8 cellular contexts compared by ENCODE assay signal in genomic region chr13:27339299-27339698, GRCh38.
DNase-seq lines count a peak whose midpoint lies in the region; ATAC-seq and TF ChIP-seq lines count a peak whose summit lies in the region.

No MANE protein-coding gene starts in this region.

- H3K4me3 ChIP-seq in LNCaP clone FGC (ENCODE audit: low read depth, low read length) (no peak overlapping the region), retinal pigment epithelial cell (ENCODE audit: low read length) (no peak overlapping the region)

- TF ChIP-seq CTCF in AG09319 (IDR thresholded peaks at IDR 0.05; ENCODE audit: low read depth, low read length) (peak; percentile 56), LNCaP clone FGC (IDR thresholded peaks at IDR 0.05; ENCODE audit: control insufficient read depth, extremely low read depth, insufficient read depth) (peak; percentile 77), retinal pigment epithelial cell (conservative IDR thresholded peaks at IDR 0.05; ENCODE audit: low read depth, low read length) (peak; percentile 82)

- DNase-seq in AG09319 (ENCODE audit: extremely low read depth, low read depth) = no peak
- DNase-seq in LNCaP clone FGC (ENCODE audit: low read depth) = no peak
- peak; percentile 45 for DNase-seq in UCSD-AML1 (lab: John Stamatoyannopoulos, UW; ENCODE audit: unreplicated experiment)
- DNase-seq in effector CD8-positive, alpha-beta T cell (lab: John Stamatoyannopoulos, UW) = peak; percentile 5
- no peak for DNase-seq in retinal pigment epithelial cell (ENCODE audit: low read depth)

- peak; percentile 73 for ATAC-seq in GM18909 (IDR thresholded peaks at IDR 0.05; ENCODE audit: poor library complexity, unreplicated experiment)
- ATAC-seq in HG03135 (IDR thresholded peaks at IDR 0.05; ENCODE audit: unreplicated experiment) = no peak
- ATAC-seq in GM21515 (IDR thresholded peaks at IDR 0.05; ENCODE audit: unreplicated experiment) = no peak

Comparison
In these comparisons a context has a peak if more than half of its experiments do, and no peak if none do; other contexts are left out.
1. DNase-seq: peak in UCSD-AML1 (single experiment) and effector CD8-positive, alpha-beta T cell (single experiment); none in AG09319 (single experiment), LNCaP clone FGC (single experiment) and retinal pigment epithelial cell (single experiment).
2. Peak in every context shown above with its lines, with median percentiles within 50 percentile points of each other: CTCF ChIP-seq.